In genomic region chr5:175037820-175038219, GRCh38 we compare ENCODE assay signal across 29 cellular contexts.
"Had no signal": no experiment of that assay in that cellular context is flagged by ENCODE, and none has a peak within 500 bp of the region (broad histone marks: within the 10 kb centered on the region; RNA-seq: fewer than 3 reads in every experiment).

No MANE protein-coding gene starts in this region.

- H3K4me3 Mint-ChIP-seq: activated B cell treated with CpG ODN at 0.5 μM for 24 hours; activated CD4-positive, alpha-beta memory T cell treated with anti-CD3 and anti-CD28 coated beads, Interleukin-2, amount 10 ng/mL, durations not matched to agents 7 days and 5 days; activated CD4-positive, alpha-beta T cell treated with anti-CD3 and anti-CD28 coated beads for 36 hours; activated CD4-positive, alpha-beta T cell treated with anti-CD3 and anti-CD28 coated beads, Interleukin-2, amount 10 ng/mL, durations not matched to agents 7 days and 5 days; activated naive CD4-positive, alpha-beta T cell treated with anti-CD3 and anti-CD28 coated beads for 36 hours; activated naive CD8-positive, alpha-beta T cell treated with anti-CD3 and anti-CD28 coated beads for 36 hours; activated T-cell treated with anti-CD3 and anti-CD28 coated beads, Interleukin-2, amount 50 U/mL, for 4 hours; T-helper 1 cell treated with Interleukin-12 subunit alpha and Interleukin-12 subunit beta and Interleukin-4 antibody, amounts not matched to agents 30 μg/mL and 1 μg/mL, for 36 hours; T-helper 2 cell treated with Interferon-gamma antibody and Interleukin-4, amounts not matched to agents 5 μg/mL and 100 μg/mL, for 36 hours had no signal

- H3K27ac Mint-ChIP-seq: activated B cell treated with CpG ODN at 0.5 μM for 24 hours; activated CD4-positive, alpha-beta memory T cell treated with anti-CD3 and anti-CD28 coated beads, Interleukin-2, amount 10 ng/mL, durations not matched to agents 7 days and 5 days; activated CD4-positive, alpha-beta T cell treated with anti-CD3 and anti-CD28 coated beads for 36 hours; activated CD4-positive, alpha-beta T cell treated with anti-CD3 and anti-CD28 coated beads, Interleukin-2, amount 10 ng/mL, durations not matched to agents 7 days and 5 days; activated naive CD4-positive, alpha-beta T cell treated with anti-CD3 and anti-CD28 coated beads for 36 hours; activated naive CD4-positive, alpha-beta T cell treated with anti-CD3 and anti-CD28 coated beads, Interleukin-2, amount 50 U/mL, for 72 hours; activated naive CD8-positive, alpha-beta T cell treated with anti-CD3 and anti-CD28 coated beads for 36 hours; activated T-helper 2 cell treated with anti-CD3 and anti-CD28 coated beads, Interferon-gamma antibody, Interleukin-2, Interleukin-4, amounts not matched to agents 10 μg/mL and 5 μg/mL and 100 μg/mL, durations not matched to agents 14 hours and 24 hours and 36 hours; T-helper 1 cell treated with Interleukin-12 subunit alpha and Interleukin-12 subunit beta and Interleukin-4 antibody, amounts not matched to agents 30 μg/mL and 1 μg/mL, for 36 hours; T-helper 2 cell treated with Interferon-gamma antibody and Interleukin-4, amounts not matched to agents 5 μg/mL and 100 μg/mL, for 36 hours had no signal

- H3K36me3 Mint-ChIP-seq: activated naive CD4-positive, alpha-beta T cell treated with anti-CD3 and anti-CD28 coated beads, Interleukin-2, amount 50 U/mL, for 72 hours; activated naive CD8-positive, alpha-beta T cell treated with anti-CD3 and anti-CD28 coated beads for 36 hours had no signal

- ATAC-seq: activated CD4-positive, alpha-beta T cell treated with anti-CD3 and anti-CD28 coated beads for 36 hours; activated naive CD4-positive, alpha-beta T cell treated with anti-CD3 and anti-CD28 coated beads, Interleukin-2, amount 50 U/mL, for 72 hours; activated T-cell treated with anti-CD3 and anti-CD28 coated beads, Interleukin-2, amount 50 U/mL, for 4 hours; body of pancreas had no signal

- H3K4me1 Mint-ChIP-seq: activated B cell treated with CpG ODN at 0.5 μM for 24 hours; activated CD4-positive, alpha-beta memory T cell treated with anti-CD3 and anti-CD28 coated beads, Interleukin-2, amount 10 ng/mL, durations not matched to agents 7 days and 5 days; activated CD4-positive, alpha-beta T cell treated with anti-CD3 and anti-CD28 coated beads for 36 hours; activated CD4-positive, alpha-beta T cell treated with anti-CD3 and anti-CD28 coated beads, Interleukin-2, amount 10 ng/mL, durations not matched to agents 7 days and 5 days; activated naive CD8-positive, alpha-beta T cell treated with anti-CD3 and anti-CD28 coated beads for 36 hours had no signal

- H3K27me3 Mint-ChIP-seq: activated B cell treated with CpG ODN at 0.5 μM for 24 hours; activated CD4-positive, alpha-beta memory T cell treated with anti-CD3 and anti-CD28 coated beads, Interleukin-2, amount 10 ng/mL, durations not matched to agents 7 days and 5 days; activated CD4-positive, alpha-beta T cell treated with anti-CD3 and anti-CD28 coated beads, Interleukin-2, amount 10 ng/mL, durations not matched to agents 7 days and 5 days; activated naive CD8-positive, alpha-beta T cell treated with anti-CD3 and anti-CD28 coated beads for 36 hours had no signal

- DNase-seq: activated B cell treated with CpG ODN at 0.5 μM for 24 hours; activated CD4-positive, alpha-beta memory T cell treated with anti-CD3 and anti-CD28 coated beads, Interleukin-2, amount 10 ng/mL, durations not matched to agents 7 days and 5 days; activated CD4-positive, alpha-beta T cell treated with anti-CD3 and anti-CD28 coated beads for 1 hour; activated CD4-positive, alpha-beta T cell treated with anti-CD3 and anti-CD28 coated beads for 36 hours; activated CD4-positive, alpha-beta T cell treated with anti-CD3 and anti-CD28 coated beads for 48 hours; activated CD4-positive, alpha-beta T cell treated with anti-CD3 and anti-CD28 coated beads, Interleukin-2, amount 10 ng/mL, durations not matched to agents 7 days and 5 days; activated CD4-positive, alpha-beta T cell treated with anti-CD3 and anti-CD28 coated beads, Interleukin-2, amount 50 U/mL, for 48 hours; activated CD8-positive, alpha-beta memory T cell treated with anti-CD3 and anti-CD28 coated beads, Interleukin-2, amount 50 U/mL, for 4 hours; activated effector memory CD4-positive, alpha-beta T cell treated with Interleukin-2 at 50 U/mL for 16 hours; activated gamma-delta T cell; activated naive CD4-positive, alpha-beta T cell treated with anti-CD3 and anti-CD28 coated beads for 36 hours; activated naive CD4-positive, alpha-beta T cell treated with anti-CD3 and anti-CD28 coated beads, Interleukin-2, amount 50 U/mL, for 16 hours; activated naive CD8-positive, alpha-beta T cell treated with anti-CD3 and anti-CD28 coated beads for 36 hours; activated T-cell treated with anti-CD3 and anti-CD28 coated beads for 4 hours; activated T-cell treated with anti-CD3 and anti-CD28 coated beads, Interleukin-2, amount 50 U/mL, for 1 hour; activated T-cell treated with anti-CD3 and anti-CD28 coated beads, Interleukin-2, amount 50 U/mL, for 4 hours; adrenal gland; amniotic stem cell; aorta; body of pancreas; brain microvascular endothelial cell; central memory CD4-positive, alpha-beta T cell; T-helper 1 cell; T-helper 2 cell; T-helper 9 cell had no signal

- H3K9me3 Mint-ChIP-seq: activated CD4-positive, alpha-beta T cell treated with anti-CD3 and anti-CD28 coated beads, Interleukin-2, amount 10 ng/mL, durations not matched to agents 7 days and 5 days; activated naive CD4-positive, alpha-beta T cell treated with anti-CD3 and anti-CD28 coated beads for 36 hours; activated naive CD8-positive, alpha-beta T cell treated with anti-CD3 and anti-CD28 coated beads for 36 hours; activated T-helper 2 cell treated with anti-CD3 and anti-CD28 coated beads, Interferon-gamma antibody, Interleukin-2, Interleukin-4, amounts not matched to agents 10 μg/mL and 5 μg/mL and 100 μg/mL, durations not matched to agents 14 hours and 24 hours and 36 hours; T-helper 1 cell treated with Interleukin-12 subunit alpha and Interleukin-12 subunit beta and Interleukin-4 antibody, amounts not matched to agents 30 μg/mL and 1 μg/mL, for 36 hours; T-helper 2 cell treated with Interferon-gamma antibody and Interleukin-4, amounts not matched to agents 5 μg/mL and 100 μg/mL, for 36 hours had no signal
